ENCODE assay signal across 18 cellular contexts in the genomic region with DNA sequence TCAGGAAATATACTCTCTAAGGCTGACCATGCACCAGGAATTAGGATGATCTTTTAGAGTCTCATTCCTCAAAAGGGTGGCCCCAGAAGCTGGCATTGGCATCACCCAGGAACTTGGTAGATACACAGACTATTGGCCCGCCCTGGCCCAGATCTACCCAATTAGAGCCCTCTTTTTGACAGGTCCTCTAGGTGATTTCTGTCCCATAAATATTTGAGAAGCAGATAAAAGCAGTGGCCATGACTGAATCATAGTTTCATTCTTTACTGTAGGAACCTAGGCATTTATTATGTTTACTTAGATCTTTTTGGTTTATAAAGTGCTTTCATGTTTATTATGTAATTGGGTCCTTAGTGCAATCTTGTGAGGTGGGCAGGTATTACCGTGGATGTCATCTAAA. TPM values are rescaled to one million over a fixed set of nuclear protein-coding genes. Genes with fewer than 3 reads are reported as not detected.
DNase-seq lines count a peak whose midpoint lies in the region; ATAC-seq and TF ChIP-seq lines count a peak whose summit lies in the region.
"Had no signal": no experiment of that assay in that cellular context is flagged by ENCODE, and none has a peak within 500 bp of the region (broad histone marks: within the 10 kb centered on the region; RNA-seq: fewer than 3 reads in every experiment).

No MANE protein-coding gene starts in this region.

- H3K36me3 Mint-ChIP-seq in neural progenitor cell = peaks cover 18% of the 10 kb centered on the region

- H3F3A ChIP-seq in neural progenitor cell (ENCODE audit: low read depth) = no peaks in the 10 kb centered on the region

- ATAC-seq in RWPE2 (ENCODE audit: low read depth) = 0 out of 3 replicates have a peak, but pooled peaks have one; percentile 9
- ATAC-seq: GM23338 had no signal

- H3K4me2 ChIP-seq in neural progenitor cell = no peak overlapping the region
- H3K4me2 ChIP-seq: GM23338 had no signal

- H3K4me1 ChIP-seq in RWPE2 (ENCODE audit: insufficient read depth, poor library complexity, severe bottlenecking) = peaks cover 8% of the 10 kb centered on the region
- peaks cover 4% of the 10 kb centered on the region for H3K4me1 ChIP-seq in neural progenitor cell

- H3K4me3 Mint-ChIP-seq in neural progenitor cell = no peak overlapping the region
- H3K4me3 Mint-ChIP-seq: GM23338 had no signal

- H3K36me3 ChIP-seq in RWPE2 (ENCODE audit: low read depth) (peaks cover 28% of the 10 kb centered on the region), neural progenitor cell (peaks cover 4% of the 10 kb centered on the region)

- no peaks in the 10 kb centered on the region for H3K9me3 ChIP-seq in RWPE2 (ENCODE audit: severe bottlenecking)
- H3K9me3 ChIP-seq in neural progenitor cell (ENCODE audit: low read depth) = no peaks in the 10 kb centered on the region

- H2AFZ ChIP-seq in neural progenitor cell (replicated peaks) = no peak overlapping the region
- H2AFZ ChIP-seq: GM23338 had no signal

- H3K9ac ChIP-seq in neural progenitor cell = no peak overlapping the region

- H3K27ac ChIP-seq in RWPE2 (ENCODE audit: poor library complexity, severe bottlenecking) = no peak overlapping the region
- no peak overlapping the region for H3K27ac ChIP-seq in neural progenitor cell

- in situ Hi-C loops in G401 (cut with HindIII; ENCODE audit: low sequenced_read_pairs) = no loop called here

- no peak overlapping the region for H3K4me3 ChIP-seq in RWPE2 (ENCODE audit: severe bottlenecking)
- H3K4me3 ChIP-seq in neural progenitor cell = no peak overlapping the region
- H3K4me3 ChIP-seq: GM23338 had no signal

- H3K4me1 Mint-ChIP-seq in neural progenitor cell = peaks cover 17% of the 10 kb centered on the region

- TF ChIP-seq CTCF in RWPE2 (IDR thresholded peaks at IDR 0.05; ENCODE audit: poor library complexity, severe bottlenecking) (no peak), neural progenitor cell (IDR thresholded peaks at IDR 0.05) (no peak)

- peaks cover 11% of the 10 kb centered on the region for H4K20me1 ChIP-seq in neural progenitor cell (ENCODE audit: low read depth)

- peak; percentile 45 for DNase-seq in G401 (ENCODE audit: low spot score)
- DNase-seq in RWPE2 (ENCODE audit: low spot score) = no peak
- DNase-seq in cerebellar cortex (ENCODE audit: low spot score) = peak; percentile 36
- DNase-seq in NCI-H1048 (lab: John Stamatoyannopoulos, UW) = no peak
- no peak for DNase-seq in HUDEP-2 (lab: John Stamatoyannopoulos, UW; ENCODE audit: unreplicated experiment in 76 of 76)
- DNase-seq in NK-92 (lab: John Stamatoyannopoulos, UW; ENCODE audit: unreplicated experiment) = no peak
- DNase-seq in neural progenitor cell (ENCODE audit: low spot score) = no peak
- DNase-seq: AML-193, Calu3, EL, HCEC 1CT, NCI-H1105, NCI-H1694, NCI-H2081 treated with DMSO at 0.1 percent for 48 hours, NCI-H510A, NCI-H82, RPMI8226 had no signal

- H3K27ac Mint-ChIP-seq in neural progenitor cell = no peak overlapping the region
- H3K27ac Mint-ChIP-seq: GM23338 had no signal

- peaks cover 32% of the 10 kb centered on the region for H3K79me2 ChIP-seq in neural progenitor cell (ENCODE audit: low read depth)

- no peaks in the 10 kb centered on the region for H3K27me3 Mint-ChIP-seq in neural progenitor cell (ENCODE audit: insufficient read depth, low read depth)

- H3K27me3 ChIP-seq in RWPE2 (ENCODE audit: insufficient read depth, poor library complexity, severe bottlenecking) (no peaks in the 10 kb centered on the region), neural progenitor cell (peaks cover 2% of the 10 kb centered on the region)

- no peaks in the 10 kb centered on the region for H3K9me3 Mint-ChIP-seq in neural progenitor cell
- H3K9me3 Mint-ChIP-seq: GM23338 had no signal

RNA-seq across cellular contexts. Expression of gene TLNRD1, which starts 7.6 kb away (rescaled TPM):
- total RNA-seq in G401 (2014; rRNA removed; shearing (Covaris generic)) = 40.7 and 42.6 TPM in 2 replicates
- total RNA-seq in neural progenitor cell (ENCODE audit: low replicate concordance) = 7.3 and 27.3 TPM in 2 replicates

RNA-seq across cellular contexts. Expression of gene MESD, which starts 18.7 kb away (rescaled TPM):
- 25.1 and 29.6 TPM in 2 replicates for total RNA-seq in G401 (2014; rRNA removed; shearing (Covaris generic))
- total RNA-seq in neural progenitor cell (ENCODE audit: low replicate concordance) = 24.1 and 31.5 TPM in 2 replicates

Comparison
In these comparisons a context has a peak if more than half of its experiments do, and no peak if none do; other contexts are left out.
1. DNase-seq: peak in G401 (single experiment) and cerebellar cortex (single experiment); none in RWPE2 (single experiment), NCI-H1048 (single experiment), HUDEP-2 (0 of 76), NK-92 (single experiment) and neural progenitor cell (single experiment).